Comparison of ENCODE assay signal across 26 cellular contexts in genomic region chr3:72510247-72510646, GRCh38.
"Had no signal": no experiment of that assay in that cellular context is flagged by ENCODE, and none has a peak within 500 bp of the region (broad histone marks: within the 10 kb centered on the region; RNA-seq: fewer than 3 reads in every experiment).

No MANE protein-coding gene starts in this region.

- H3K27ac ChIP-seq: dorsolateral prefrontal cortex, esophagus muscularis mucosa, foreskin keratinocyte, gastroesophageal sphincter, heart right ventricle, lower lobe of right lung, psoas muscle, right lobe of liver, thoracic aorta, transverse colon, upper lobe of right lung, uterus had no signal

- H3K27ac Mint-ChIP-seq: naive thymus-derived CD8-positive, alpha-beta T cell; nephron progenitor cell; stimulated activated naive B cell treated with anti-CD40 and anti-IgM and Interleukin-4, amounts not matched to agents 10 μg/mL and 1 μg/mL and 100 μg/mL, for 72 hours; stimulated activated naive CD8-positive, alpha-beta T cell treated with anti-CD3 and anti-CD28 coated beads, Interleukin-15, Interleukin-2, amounts not matched to agents 100 ng/mL and 50 ng/mL, for 24 hours had no signal

- H3K4me3 Mint-ChIP-seq: naive thymus-derived CD8-positive, alpha-beta T cell; nephron progenitor cell; stimulated activated naive B cell treated with anti-CD40 and anti-IgM and Interleukin-4, amounts not matched to agents 10 μg/mL and 1 μg/mL and 100 μg/mL, for 72 hours; stimulated activated naive CD8-positive, alpha-beta T cell treated with anti-CD3 and anti-CD28 coated beads, Interleukin-15, Interleukin-2, amounts not matched to agents 100 ng/mL and 50 ng/mL, for 24 hours had no signal

- H3K4me1 Mint-ChIP-seq: naive thymus-derived CD8-positive, alpha-beta T cell had no signal

- H3K27me3 ChIP-seq: dorsolateral prefrontal cortex, esophagus muscularis mucosa, foreskin keratinocyte, gastroesophageal sphincter, right lobe of liver, transverse colon, upper lobe of right lung, uterus had no signal

- H3K9me3 Mint-ChIP-seq: naive thymus-derived CD8-positive, alpha-beta T cell; nephron progenitor cell; stimulated activated naive CD8-positive, alpha-beta T cell treated with anti-CD3 and anti-CD28 coated beads, Interleukin-15, Interleukin-2, amounts not matched to agents 100 ng/mL and 50 ng/mL, for 24 hours had no signal

- H3K4me1 ChIP-seq: foreskin keratinocyte, gastroesophageal sphincter, heart right ventricle, lower lobe of right lung, psoas muscle, right lobe of liver, transverse colon, upper lobe of right lung, uterus had no signal

- H3K36me3 ChIP-seq: esophagus muscularis mucosa, gastroesophageal sphincter, heart right ventricle, lower lobe of right lung, right lobe of liver, thoracic aorta, transverse colon, upper lobe of right lung, uterus had no signal

- H3K36me3 Mint-ChIP-seq: naive thymus-derived CD8-positive, alpha-beta T cell; stimulated activated naive B cell treated with anti-CD40 and anti-IgM and Interleukin-4, amounts not matched to agents 10 μg/mL and 1 μg/mL and 100 μg/mL, for 72 hours had no signal

- DNase-seq: dorsolateral prefrontal cortex; effector CD4-positive, alpha-beta T cell; foreskin keratinocyte; glutamatergic neuron; heart right ventricle; hippocampal formation; kidney glomerular epithelial cell; left colon; left ventricle myocardium superior; lower lobe of right lung; naive thymus-derived CD8-positive, alpha-beta T cell; nephron progenitor cell; nucleus accumbens; psoas muscle; right lobe of liver; small intestine; stimulated activated CD4-positive, alpha-beta T cell treated with anti-CD3 and anti-CD28 coated beads, Interleukin-15, amount 100 ng/mL, for 24 hours; stimulated activated CD4-positive, alpha-beta T cell treated with anti-CD3 and anti-CD28 coated beads, Interleukin-2, amount 100 ng/mL, for 48 hours; stimulated activated naive B cell treated with anti-CD40 and anti-IgM and Interleukin-4, amounts not matched to agents 10 μg/mL and 1 μg/mL and 100 μg/mL, for 72 hours; transverse colon; upper lobe of right lung; uterus had no signal

- H3K4me3 ChIP-seq: dorsolateral prefrontal cortex, esophagus muscularis mucosa, gastroesophageal sphincter, heart right ventricle, lower lobe of right lung, psoas muscle, right lobe of liver, thoracic aorta, transverse colon, upper lobe of right lung, uterus had no signal

- H3K9me3 ChIP-seq: esophagus muscularis mucosa, gastroesophageal sphincter, heart right ventricle, lower lobe of right lung, psoas muscle, right lobe of liver, thoracic aorta, transverse colon, upper lobe of right lung, uterus had no signal

- ATAC-seq: foreskin keratinocyte; gastroesophageal sphincter; heart right ventricle; left colon; left ventricle myocardium superior; lower lobe of right lung; naive thymus-derived CD8-positive, alpha-beta T cell; psoas muscle; right lobe of liver; stimulated activated naive B cell treated with anti-CD40 and anti-IgM and Interleukin-4, amounts not matched to agents 10 μg/mL and 1 μg/mL and 100 μg/mL, for 72 hours; upper lobe of right lung had no signal
